In the genomic region with DNA sequence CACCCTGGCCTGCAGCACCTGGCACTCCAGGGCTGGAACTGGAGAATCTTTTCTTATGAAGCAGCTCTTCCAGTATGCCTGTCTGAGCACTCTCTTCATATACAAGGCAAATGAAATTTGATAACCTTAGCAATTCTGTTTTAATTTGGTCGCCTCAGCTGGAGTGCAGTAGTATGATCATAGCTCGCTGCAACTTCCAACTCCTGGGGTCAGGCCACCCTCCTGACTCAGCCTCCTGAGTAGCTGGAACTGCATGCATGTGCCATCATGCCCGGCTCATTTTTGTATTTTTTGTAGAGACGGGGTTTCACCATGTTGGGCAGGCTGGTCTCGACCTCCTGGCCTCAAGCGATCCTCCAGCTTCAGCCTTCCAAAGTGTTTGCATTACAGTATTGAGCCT, we compare ENCODE assay signal across 1 cellular context.
TF ChIP-seq lines count a peak whose summit lies in the region.

No MANE protein-coding gene starts in this region.

TF ChIP-seq in SK-N-SH treated with all-trans-retinoic acid at 6 μM for 48 hours, 23 proteins besides CTCF, POLR2A, EP300 and RAD21 (continued from another document):
- TF ChIP-seq ZFP3 (CRISPR knock-in tag; IDR thresholded peaks at IDR 0.05) (no peak), TCF4 (CRISPR knock-in tag; IDR thresholded peaks at IDR 0.05; ENCODE audit: borderline replicate concordance) (no peak), ZC3H10 (CRISPR knock-in tag; IDR thresholded peaks at IDR 0.05) (no peak), ZNF70 (CRISPR knock-in tag; IDR thresholded peaks at IDR 0.05) (no peak), ZFP30 (CRISPR knock-in tag; IDR thresholded peaks at IDR 0.05) (no peak), ISL1 (CRISPR knock-in tag; IDR thresholded peaks at IDR 0.05) (no peak)
- TF ChIP-seq, protein P1, sequence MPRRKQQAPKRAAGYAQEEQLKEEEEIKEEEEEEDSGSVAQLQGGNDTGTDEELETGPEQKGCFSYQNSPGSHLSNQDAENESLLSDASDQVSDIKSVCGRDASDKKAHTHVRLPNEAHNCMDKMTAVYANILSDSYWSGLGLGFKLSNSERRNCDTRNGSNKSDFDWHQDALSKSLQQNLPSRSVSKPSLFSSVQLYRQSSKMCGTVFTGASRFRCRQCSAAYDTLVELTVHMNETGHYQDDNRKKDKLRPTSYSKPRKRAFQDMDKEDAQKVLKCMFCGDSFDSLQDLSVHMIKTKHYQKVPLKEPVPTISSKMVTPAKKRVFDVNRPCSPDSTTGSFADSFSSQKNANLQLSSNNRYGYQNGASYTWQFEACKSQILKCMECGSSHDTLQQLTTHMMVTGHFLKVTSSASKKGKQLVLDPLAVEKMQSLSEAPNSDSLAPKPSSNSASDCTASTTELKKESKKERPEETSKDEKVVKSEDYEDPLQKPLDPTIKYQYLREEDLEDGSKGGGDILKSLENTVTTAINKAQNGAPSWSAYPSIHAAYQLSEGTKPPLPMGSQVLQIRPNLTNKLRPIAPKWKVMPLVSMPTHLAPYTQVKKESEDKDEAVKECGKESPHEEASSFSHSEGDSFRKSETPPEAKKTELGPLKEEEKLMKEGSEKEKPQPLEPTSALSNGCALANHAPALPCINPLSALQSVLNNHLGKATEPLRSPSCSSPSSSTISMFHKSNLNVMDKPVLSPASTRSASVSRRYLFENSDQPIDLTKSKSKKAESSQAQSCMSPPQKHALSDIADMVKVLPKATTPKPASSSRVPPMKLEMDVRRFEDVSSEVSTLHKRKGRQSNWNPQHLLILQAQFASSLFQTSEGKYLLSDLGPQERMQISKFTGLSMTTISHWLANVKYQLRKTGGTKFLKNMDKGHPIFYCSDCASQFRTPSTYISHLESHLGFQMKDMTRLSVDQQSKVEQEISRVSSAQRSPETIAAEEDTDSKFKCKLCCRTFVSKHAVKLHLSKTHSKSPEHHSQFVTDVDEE (CRISPR knock-in tag; IDR thresholded peaks at IDR 0.05), result no peak
- TF ChIP-seq, protein P2, sequence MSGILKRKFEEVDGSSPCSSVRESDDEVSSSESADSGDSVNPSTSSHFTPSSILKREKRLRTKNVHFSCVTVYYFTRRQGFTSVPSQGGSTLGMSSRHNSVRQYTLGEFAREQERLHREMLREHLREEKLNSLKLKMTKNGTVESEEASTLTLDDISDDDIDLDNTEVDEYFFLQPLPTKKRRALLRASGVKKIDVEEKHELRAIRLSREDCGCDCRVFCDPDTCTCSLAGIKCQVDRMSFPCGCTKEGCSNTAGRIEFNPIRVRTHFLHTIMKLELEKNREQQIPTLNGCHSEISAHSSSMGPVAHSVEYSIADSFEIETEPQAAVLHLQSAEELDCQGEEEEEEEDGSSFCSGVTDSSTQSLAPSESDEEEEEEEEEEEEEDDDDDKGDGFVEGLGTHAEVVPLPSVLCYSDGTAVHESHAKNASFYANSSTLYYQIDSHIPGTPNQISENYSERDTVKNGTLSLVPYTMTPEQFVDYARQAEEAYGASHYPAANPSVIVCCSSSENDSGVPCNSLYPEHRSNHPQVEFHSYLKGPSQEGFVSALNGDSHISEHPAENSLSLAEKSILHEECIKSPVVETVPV (CRISPR knock-in tag; IDR thresholded peaks at IDR 0.05), result no peak
